8 cellular contexts compared by ENCODE assay signal in the genomic region with DNA sequence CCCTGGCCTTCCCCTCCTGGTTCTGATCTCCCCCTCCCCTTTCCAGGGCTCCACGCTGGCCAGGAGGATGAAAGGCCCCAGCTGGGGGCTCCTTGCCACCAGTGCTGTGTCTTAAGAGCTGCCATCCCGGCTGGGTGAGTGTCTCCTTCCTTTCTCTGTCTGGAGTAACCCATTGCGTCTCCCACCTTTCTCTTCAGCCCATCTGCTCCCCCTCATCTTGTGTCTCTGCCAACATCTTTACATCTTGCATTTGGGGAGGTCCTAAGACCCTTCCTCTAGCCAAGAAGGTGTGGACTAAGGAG. TPM values are rescaled to one million over a fixed set of nuclear protein-coding genes. Genes with fewer than 3 reads are reported as not detected.
DNase-seq lines count a peak whose midpoint lies in the region; ATAC-seq and TF ChIP-seq lines count a peak whose summit lies in the region.

No MANE protein-coding gene starts in this region.

- H4K8ac ChIP-seq in mesenchymal stem cell (ENCODE audit: low read length): peak overlapping the region; percentile 77

- H3K27me3 ChIP-seq in mammary epithelial cell (ENCODE audit: insufficient read depth, low read length): no peaks in the 10 kb centered on the region
- H3K27me3 ChIP-seq in mesenchymal stem cell (ENCODE audit: control insufficient read depth in 1 of 2, insufficient read depth in 1 of 2, low read length in 2 of 2): no peaks in the 10 kb centered on the region
- no peaks in the 10 kb centered on the region for H3K27me3 ChIP-seq in transverse colon

- in situ Hi-C loops in mammary epithelial cell (cut with MboI; ENCODE audit: low sequenced_read_pairs in 2 of 2) (loop anchor here in 1 of 2 donors (25.0 kb wide), 1 partner anchor 255 kb away; a partner anchor contains a TSS), transverse colon (cut with MboI; ENCODE audit: low pct_ligation_motif_present in 1 of 4, low pct_unique_long_range_greater_than_20kb in 1 of 4, low sequenced_read_pairs in 3 of 4) (no loop called here)

- H3K27ac Mint-ChIP-seq in activated CD8-positive, alpha-beta memory T cell treated with anti-CD3 and anti-CD28 coated beads, Interleukin-2, amount 10 ng/mL, durations not matched to agents 7 days and 5 days: peak overlapping the region; percentile 46

- H3K9ac ChIP-seq in mammary epithelial cell (ENCODE audit: insufficient read depth, low read length) (peak overlapping the region; percentile 96), mesenchymal stem cell (ENCODE audit: low read length) (peak overlapping the region; percentile 91)

- H3K4ac ChIP-seq in mesenchymal stem cell (ENCODE audit: low read depth in 1 of 2, low read length in 2 of 2): peak overlapping the region; percentile 80 to 99

- H2BK15ac ChIP-seq in mesenchymal stem cell (ENCODE audit: low read depth, poor library complexity, severe bottlenecking): peak overlapping the region; percentile 19

- peaks cover 16% of the 10 kb centered on the region for H3K4me1 Mint-ChIP-seq in activated CD8-positive, alpha-beta memory T cell treated with anti-CD3 and anti-CD28 coated beads, Interleukin-2, amount 10 ng/mL, durations not matched to agents 7 days and 5 days

- peak overlapping the region; percentile 23 to 75 for H3K18ac ChIP-seq in mesenchymal stem cell (ENCODE audit: low read depth in 1 of 2, low read length in 2 of 2)

- CTCF ChIA-PET in activated CD8-positive, alpha-beta memory T cell treated with anti-CD3 and anti-CD28 coated beads, Interleukin-2, amount 10 ng/mL, durations not matched to agents 7 days and 5 days (lab: Charles Lee): interaction anchor here (0.6 to 1.8 kb wide), 4 partner anchors 14 to 186 kb away, joined by 3 to 4 read pairs (median 3); a partner anchor contains a TSS
- CTCF ChIA-PET in mammary epithelial cell (lab: Charles Lee; ENCODE audit: low non-redundant PET): interaction anchor here (0.6 kb wide), 1 partner anchor 118 kb away, joined by 4 read pairs; no protein-coding TSS in a partner anchor

- peak overlapping the region; percentile 88 for H3K27ac ChIP-seq in mammary epithelial cell (ENCODE audit: insufficient read depth, low read depth, low read length)
- peak overlapping the region; percentile 75 for H3K27ac ChIP-seq in mesenchymal stem cell (ENCODE audit: low read length, poor library complexity, severe bottlenecking)
- H3K27ac ChIP-seq in transverse colon: peak overlapping the region; percentile 92 to 96 (median 94)

- H3K9me3 Mint-ChIP-seq in activated CD8-positive, alpha-beta memory T cell treated with anti-CD3 and anti-CD28 coated beads, Interleukin-2, amount 10 ng/mL, durations not matched to agents 7 days and 5 days (ENCODE audit: low read depth): no peaks in the 10 kb centered on the region

- peaks cover 18% of the 10 kb centered on the region for H3K27me3 Mint-ChIP-seq in activated CD8-positive, alpha-beta memory T cell treated with anti-CD3 and anti-CD28 coated beads, Interleukin-2, amount 10 ng/mL, durations not matched to agents 7 days and 5 days

- H4K20me1 ChIP-seq in mammary epithelial cell (ENCODE audit: insufficient read depth, low read length): no peaks in the 10 kb centered on the region

- peak overlapping the region; percentile 37 for H2BK120ac ChIP-seq in mesenchymal stem cell (ENCODE audit: low read depth, low read length)

- no peaks in the 10 kb centered on the region for H3K9me3 ChIP-seq in mammary epithelial cell (replicated peaks; ENCODE audit: insufficient read depth, low read length)
- no peaks in the 10 kb centered on the region for H3K9me3 ChIP-seq in mesenchymal stem cell (ENCODE audit: control insufficient read depth, low read length)
- no peaks in the 10 kb centered on the region for H3K9me3 ChIP-seq in transverse colon

- H4K91ac ChIP-seq in mesenchymal stem cell (ENCODE audit: low read length): peak overlapping the region; percentile 81

- H2AFZ ChIP-seq in mammary epithelial cell (ENCODE audit: low read depth, low read length) (peak overlapping the region; percentile 54), mesenchymal stem cell (ENCODE audit: low read depth, low read length) (peak overlapping the region; percentile 67)

- peak overlapping the region; percentile 80 for H3K4me2 ChIP-seq in mammary epithelial cell (ENCODE audit: insufficient read depth, low read depth, low read length)
- H3K4me2 ChIP-seq in mesenchymal stem cell (ENCODE audit: low read length, poor library complexity, severe bottlenecking): peak overlapping the region; percentile 88

- intact Hi-C loops in mammary epithelial cell (cut with micrococcal nuclease) (loop anchor here (5.0 to 10.0 kb wide), 2 partner anchors 170 to 332 kb away; no protein-coding TSS in a partner anchor), transverse colon (cut with DNase I; ENCODE audit: low total_unique reads) (no loop called here)

- H3K23ac ChIP-seq in mesenchymal stem cell (ENCODE audit: low read length in 2 of 2): no peak overlapping the region

- dilution Hi-C loops in mammary epithelial cell (cut with HindIII; ENCODE audit: low sequenced_read_pairs): loop anchor here (5.0 to 10.0 kb wide), 3 partner anchors 70 to 332 kb away; a partner anchor contains a TSS

- WGBS in mammary epithelial cell (ENCODE audit: low coverage, missing lambda C conversion rate): 0% methylated on average over 3 of the region's 3 CpGs
- WGBS in mesenchymal stem cell: 0% methylated on average over 2 of the region's 3 CpGs
- 10 to 22% methylated on average over 2 to 3 of the region's 3 CpGs for WGBS in transverse colon (ENCODE audit: low coverage in 1 of 2), 2 donors

- BruUV-seq in mammary epithelial cell (replicated peaks; lab: Mats Ljungman, UMichigan): TSS peak; percentile 19

- ATAC-seq in activated CD8-positive, alpha-beta memory T cell treated with anti-CD3 and anti-CD28 coated beads, Interleukin-2, amount 10 ng/mL, durations not matched to agents 7 days and 5 days: no peak

- peaks cover 57% of the 10 kb centered on the region for H3K79me2 ChIP-seq in mammary epithelial cell (ENCODE audit: insufficient read depth, low read length)

- H3K79me1 ChIP-seq in mesenchymal stem cell (replicated peaks; ENCODE audit: low read length, poor library complexity, severe bottlenecking): peaks cover 14% of the 10 kb centered on the region

- TF ChIP-seq POLR2A in transverse colon (IDR thresholded peaks at IDR 0.05): no peak

- H3K4me1 ChIP-seq in mammary epithelial cell (ENCODE audit: insufficient read depth, low read length): peaks cover 43% of the 10 kb centered on the region
- peaks cover 35% of the 10 kb centered on the region for H3K4me1 ChIP-seq in mesenchymal stem cell (ENCODE audit: control insufficient read depth, insufficient read depth, low read depth, low read length)
- peaks cover 18 to 49% (median 40%) of the 10 kb centered on the region in 4 donors for H3K4me1 ChIP-seq in transverse colon

- H2AK5ac ChIP-seq in mesenchymal stem cell (ENCODE audit: low read length, severe bottlenecking): peak overlapping the region; percentile 73

- no peak for TF ChIP-seq CTCF in mammary epithelial cell (conservative IDR thresholded peaks at IDR 0.05 in 1 of 2, IDR thresholded peaks at IDR 0.05 in 1 of 2; ENCODE audit: extremely low read depth in 1 of 2, insufficient read depth in 1 of 2, low read depth in 1 of 2, low read length in 2 of 2)
- TF ChIP-seq CTCF in transverse colon (IDR thresholded peaks at IDR 0.05): no peak

- H2BK5ac ChIP-seq in mesenchymal stem cell (ENCODE audit: low read depth, low read length, poor library complexity, severe bottlenecking): peak overlapping the region; percentile 33

- no peak for TF ChIP-seq EP300 in transverse colon (IDR thresholded peaks at IDR 0.05; ENCODE audit: low read depth)

- peak overlapping the region; percentile 59 for H3K4me3 Mint-ChIP-seq in activated CD8-positive, alpha-beta memory T cell treated with anti-CD3 and anti-CD28 coated beads, Interleukin-2, amount 10 ng/mL, durations not matched to agents 7 days and 5 days

- peaks cover 18% of the 10 kb centered on the region for H3K36me3 ChIP-seq in mammary epithelial cell (ENCODE audit: insufficient read depth, low read length)
- peaks cover 38 to 41% of the 10 kb centered on the region in 2 experiments for H3K36me3 ChIP-seq in mesenchymal stem cell (ENCODE audit: control insufficient read depth in 1 of 2, insufficient read depth in 2 of 2, low read depth in 1 of 2, low read length in 2 of 2)
- H3K36me3 ChIP-seq in transverse colon: peaks cover 0 to 7% (median 0%) of the 10 kb centered on the region in 4 donors

- peak overlapping the region in 1 of 2 experiments; percentile 61 for H3K14ac ChIP-seq in mesenchymal stem cell (ENCODE audit: low read length in 2 of 2)

- H3K4me3 ChIP-seq in mammary epithelial cell (replicated peaks in 1 of 3; ENCODE audit: insufficient read depth in 1 of 3, low read depth in 2 of 3, low read length in 3 of 3) (peak overlapping the region; percentile 67 to 88 (median 83)), mesenchymal stem cell (ENCODE audit: insufficient read depth in 1 of 2, low read depth in 1 of 2, low read length in 2 of 2) (peak overlapping the region; percentile 67 to 86), transverse colon (peak overlapping the region; percentile 64 to 72 (median 68))

- peaks cover 2% of the 10 kb centered on the region for H3K36me3 Mint-ChIP-seq in activated CD8-positive, alpha-beta memory T cell treated with anti-CD3 and anti-CD28 coated beads, Interleukin-2, amount 10 ng/mL, durations not matched to agents 7 days and 5 days

- H2BK12ac ChIP-seq in mesenchymal stem cell (ENCODE audit: low read length in 2 of 2): peak overlapping the region in 1 of 2 experiments; percentile 45

- DNase-seq in activated CD8-positive, alpha-beta memory T cell treated with anti-CD3 and anti-CD28 coated beads, Interleukin-2, amount 10 ng/mL, durations not matched to agents 7 days and 5 days: no peak
- no peak for DNase-seq in activated CD8-positive, alpha-beta memory T cell treated with anti-CD3 and anti-CD28 coated beads, Interleukin-2, amount 50 U/mL, for 4 hours
- DNase-seq in mammary epithelial cell (no peak), mesenchymal stem cell (no peak), transverse colon (no peak), dermis blood vessel endothelial cell (no peak), NCI-H2227 treated with DMSO at 0.1 percent for 48 hours (lab: John Stamatoyannopoulos, UW) (no peak)
- no peak for DNase-seq in stimulated activated CD4-positive, alpha-beta T cell treated with anti-CD3 and anti-CD28 coated beads, Interleukin-15, amount 100 ng/mL, for 24 hours

RNA-seq across cellular contexts. Expression of a gene that starts 0.5 kb away (rescaled TPM):
- total RNA-seq in activated CD8-positive, alpha-beta memory T cell treated with anti-CD3 and anti-CD28 coated beads, Interleukin-2, amount 10 ng/mL, durations not matched to agents 7 days and 5 days: 1 to 10 TPM; 3.1 to 3.7 TPM
- total RNA-seq in mammary epithelial cell: 10 to 100 TPM; 22.0 to 63.9 TPM
- polyA plus RNA-seq in mammary epithelial cell: 24.6 TPM
- polyA minus RNA-seq in mammary epithelial cell: 28.2 TPM
- polyA plus RNA-seq in mesenchymal stem cell (2013, experiment 1 of 2): 18.6 TPM
- 18.9 TPM for polyA plus RNA-seq in mesenchymal stem cell (2013, experiment 2 of 2)
- 10 to 100 TPM; 23.9 to 49.0 (median 43.0) TPM for total RNA-seq in transverse colon
- total RNA-seq in dermis blood vessel endothelial cell: 10.4 and 13.5 TPM in 2 replicates

RNA-seq across cellular contexts. Expression of a gene that starts 4.4 kb away (rescaled TPM):
- total RNA-seq in activated CD8-positive, alpha-beta memory T cell treated with anti-CD3 and anti-CD28 coated beads, Interleukin-2, amount 10 ng/mL, durations not matched to agents 7 days and 5 days: 10 to 100 TPM; 22.0 to 27.4 TPM
- total RNA-seq in mammary epithelial cell (1 to 10 TPM; 3.7 to 5.3 TPM), transverse colon (10 to 100 TPM in 3 of 4 donors, 1 to 10 TPM in 1; 9.1 to 13.9 (median 11.0) TPM), dermis blood vessel endothelial cell (1.7 and 2.6 TPM in 2 replicates)
- 2.9 TPM for polyA plus RNA-seq in mammary epithelial cell
- polyA minus RNA-seq in mammary epithelial cell: not detected
- 3.5 TPM for polyA plus RNA-seq in mesenchymal stem cell (2013, experiment 1 of 2)
- 3.8 TPM for polyA plus RNA-seq in mesenchymal stem cell (2013, experiment 2 of 2)

RNA-seq across cellular contexts. Expression of a gene that starts 14.2 kb away (rescaled TPM):
- total RNA-seq in activated CD8-positive, alpha-beta memory T cell treated with anti-CD3 and anti-CD28 coated beads, Interleukin-2, amount 10 ng/mL, durations not matched to agents 7 days and 5 days: 100 to 1,000 TPM; 225 to 269 TPM
- 100 to 1,000 TPM in 1 of 2 donors, 10 to 100 TPM in 1; 43.0 to 148 TPM for total RNA-seq in mammary epithelial cell
- 154 TPM for polyA plus RNA-seq in mammary epithelial cell
- polyA minus RNA-seq in mammary epithelial cell: 91.6 TPM
- 111 TPM for polyA plus RNA-seq in mesenchymal stem cell (2013, experiment 1 of 2)
- 101 TPM for polyA plus RNA-seq in mesenchymal stem cell (2013, experiment 2 of 2)
- 100 to 1,000 TPM in 1 of 4 donors, 10 to 100 TPM in 3; 50.0 to 149 (median 63.7) TPM for total RNA-seq in transverse colon
- 71.5 and 93.9 TPM in 2 replicates for total RNA-seq in dermis blood vessel endothelial cell

RNA-seq across cellular contexts. Expression of a gene that starts 21.2 kb away (rescaled TPM):
- 10 to 100 TPM; 11.4 to 12.4 TPM for total RNA-seq in activated CD8-positive, alpha-beta memory T cell treated with anti-CD3 and anti-CD28 coated beads, Interleukin-2, amount 10 ng/mL, durations not matched to agents 7 days and 5 days
- total RNA-seq in mammary epithelial cell (10 to 100 TPM; 13.0 to 19.9 TPM), transverse colon (10 to 100 TPM in 2 of 4 donors, 1 to 10 TPM in 2; 1.9 to 12.9 (median 8.6) TPM), dermis blood vessel endothelial cell (6.5 and 7.2 TPM in 2 replicates)
- polyA plus RNA-seq in mammary epithelial cell: 27.4 TPM
- polyA minus RNA-seq in mammary epithelial cell: 29.3 TPM
- polyA plus RNA-seq in mesenchymal stem cell (2013, experiment 1 of 2): 17.4 TPM
- 17.7 TPM for polyA plus RNA-seq in mesenchymal stem cell (2013, experiment 2 of 2)

RNA-seq across cellular contexts. Expression of a gene that starts 45.6 kb away (rescaled TPM):
- total RNA-seq in activated CD8-positive, alpha-beta memory T cell treated with anti-CD3 and anti-CD28 coated beads, Interleukin-2, amount 10 ng/mL, durations not matched to agents 7 days and 5 days: 1 to 10 TPM; 1.7 to 2.8 TPM
- total RNA-seq in mammary epithelial cell (1 to 10 TPM; 4.2 to 5.1 TPM), transverse colon (10 to 100 TPM in 1 of 4 donors, 1 to 10 TPM in 3; 4.0 to 14.2 (median 8.5) TPM), dermis blood vessel endothelial cell (0.84 and 3.7 TPM in 2 replicates)
- 1.7 TPM for polyA plus RNA-seq in mammary epithelial cell
- not detected for polyA minus RNA-seq in mammary epithelial cell
- 36.3 TPM for polyA plus RNA-seq in mesenchymal stem cell (2013, experiment 1 of 2)
- 34.3 TPM for polyA plus RNA-seq in mesenchymal stem cell (2013, experiment 2 of 2)
